Comparison of ENCODE assay signal across 1 cellular context in genomic region chr7:89687266-89687665, GRCh38.
TF ChIP-seq lines count a peak whose summit lies in the region.

No MANE protein-coding gene starts in this region.

TF ChIP-seq in WTC11, 78 proteins besides CTCF, POLR2A, EP300 and RAD21 (continued from another document):
- TF ChIP-seq ZNF512 (CRISPR knock-in tag; IDR thresholded peaks at IDR 0.05; ENCODE audit: borderline replicate concordance) (no peak), ZBTB43 (CRISPR knock-in tag; IDR thresholded peaks at IDR 0.05) (no peak), FOXJ3 (CRISPR knock-in tag; IDR thresholded peaks at IDR 0.05; ENCODE audit: borderline replicate concordance) (no peak), CREB1 (CRISPR knock-in tag; IDR thresholded peaks at IDR 0.05) (no peak), ZBTB21 (CRISPR knock-in tag; IDR thresholded peaks at IDR 0.05; ENCODE audit: borderline replicate concordance) (no peak), ZNF121 (CRISPR knock-in tag; IDR thresholded peaks at IDR 0.05) (no peak)
